8 cellular contexts compared by ENCODE assay signal in genomic region chr7:118185163-118185860, GRCh38. TPM values are rescaled to one million over a fixed set of nuclear protein-coding genes. Genes with fewer than 3 reads are reported as not detected.
DNase-seq lines count a peak whose midpoint lies in the region; ATAC-seq and TF ChIP-seq lines count a peak whose summit lies in the region.

No MANE protein-coding gene starts in this region.

- intact Hi-C loops in breast epithelium (cut with DNase I; ENCODE audit: low total_unique reads) = no loop called here
- intact Hi-C loops in naive thymus-derived CD4-positive, alpha-beta T cell (cut with micrococcal nuclease) = no loop called here

- H3K4me1 Mint-ChIP-seq in naive thymus-derived CD4-positive, alpha-beta T cell = peaks cover 20 to 65% (median 57%) of the 10 kb centered on the region in 7 donors

- POLR2A ChIA-PET in naive thymus-derived CD4-positive, alpha-beta T cell (lab: Charles Lee) = no interaction called here

- peak overlapping the region; percentile 94 to 99 (median 97) for H3K9ac ChIP-seq in BLaER1 treated with 17β-estradiol and CSF1 and Interleukin-3, amounts not matched to agents 10 nM and 100 nM

- no peaks in the 10 kb centered on the region for H3K27me3 ChIP-seq in BLaER1 treated with 17β-estradiol and CSF1 and Interleukin-3, amounts not matched to agents 10 nM and 100 nM
- H3K27me3 ChIP-seq in breast epithelium = no peaks in the 10 kb centered on the region
- no peaks in the 10 kb centered on the region for H3K27me3 ChIP-seq in naive thymus-derived CD4-positive, alpha-beta T cell (ENCODE audit: control insufficient read depth in 2 of 2, insufficient read depth in 2 of 2, low read length in 2 of 2)

- peak overlapping the region; percentile 92 to 99 (median 98) for H3K4me3 Mint-ChIP-seq in naive thymus-derived CD4-positive, alpha-beta T cell

- peaks cover 34 to 53% (median 40%) of the 10 kb centered on the region in 11 experiments for H3K36me3 ChIP-seq in BLaER1 treated with 17β-estradiol and CSF1 and Interleukin-3, amounts not matched to agents 10 nM and 100 nM
- no peaks in the 10 kb centered on the region for H3K36me3 ChIP-seq in breast epithelium
- peaks cover 0 to 9% (median 5%) of the 10 kb centered on the region in 3 experiments for H3K36me3 ChIP-seq in naive thymus-derived CD4-positive, alpha-beta T cell (ENCODE audit: control insufficient read depth in 2 of 3, insufficient read depth in 3 of 3, low read length in 3 of 3)

- peak overlapping the region in 7 of 9 donors; percentile 53 to 100 (median 63) for H3K27ac Mint-ChIP-seq in naive thymus-derived CD4-positive, alpha-beta T cell

- DNase-seq in Jurkat, Clone E6-1 (ENCODE audit: low read depth, low spot score) = no peak
- DNase-seq in breast epithelium (ENCODE audit: low spot score in 2 of 2) (no peak), caudate nucleus (lab: John Stamatoyannopoulos, UW) (no peak), NCI-H526 (lab: John Stamatoyannopoulos, UW) (no peak), AG08395 (ENCODE audit: low spot score) (no peak)
- DNase-seq in naive thymus-derived CD4-positive, alpha-beta T cell = no peak
- no peak for DNase-seq in stimulated activated CD4-positive, alpha-beta T cell treated with anti-CD3 and anti-CD28 coated beads, Interleukin-12 subunit alpha, Interleukin-12 subunit beta, amount 100 ng/mL, for 4 hours

- CTCF ChIA-PET in naive thymus-derived CD4-positive, alpha-beta T cell (lab: Charles Lee) = interaction anchor here (1.3 to 1.7 kb wide), 2 partner anchors 14 to 33 kb away, joined by 3 to 4 read pairs; no protein-coding TSS in a partner anchor

- H3K4me1 ChIP-seq in BLaER1 treated with 17β-estradiol and CSF1 and Interleukin-3, amounts not matched to agents 10 nM and 100 nM = peaks cover 18 to 39% (median 28%) of the 10 kb centered on the region in 10 experiments
- peaks cover 0 to 7% of the 10 kb centered on the region in 2 donors for H3K4me1 ChIP-seq in breast epithelium
- H3K4me1 ChIP-seq in naive thymus-derived CD4-positive, alpha-beta T cell (ENCODE audit: control insufficient read depth in 2 of 2, insufficient read depth in 2 of 2, low read length in 2 of 2) = peaks cover 21 to 31% of the 10 kb centered on the region in 2 donors

- peak overlapping the region; percentile 70 to 92 (median 82) for H3K4me3 ChIP-seq in BLaER1 treated with 17β-estradiol and CSF1 and Interleukin-3, amounts not matched to agents 10 nM and 100 nM
- H3K4me3 ChIP-seq in Jurkat, Clone E6-1 (ENCODE audit: low read length) = peak overlapping the region; percentile 70
- H3K4me3 ChIP-seq in breast epithelium = peak overlapping the region; percentile 77 to 92 (median 84)
- peak overlapping the region; percentile 77 for H3K4me3 ChIP-seq in naive thymus-derived CD4-positive, alpha-beta T cell (ENCODE audit: low read length)

- peaks cover 8 to 39% (median 24%) of the 10 kb centered on the region in 11 experiments; a peak in 14 of 22 replicates for H4K20me1 ChIP-seq in BLaER1 treated with 17β-estradiol and CSF1 and Interleukin-3, amounts not matched to agents 10 nM and 100 nM

- TF ChIP-seq CTCF in breast epithelium (IDR thresholded peaks at IDR 0.05) = no peak

- peaks cover 0 to 3% (median 0%) of the 10 kb centered on the region in 5 donors for H3K27me3 Mint-ChIP-seq in naive thymus-derived CD4-positive, alpha-beta T cell

- TF ChIP-seq POLR2A in breast epithelium (IDR thresholded peaks at IDR 0.05) = no peak

- H3K9me3 Mint-ChIP-seq in naive thymus-derived CD4-positive, alpha-beta T cell = peaks cover 0 to 5% (median 0%) of the 10 kb centered on the region in 11 donors

- H3K9me3 ChIP-seq in BLaER1 treated with 17β-estradiol and CSF1 and Interleukin-3, amounts not matched to agents 10 nM and 100 nM (replicated peaks in 1 of 11) = no peaks in the 10 kb centered on the region
- no peaks in the 10 kb centered on the region for H3K9me3 ChIP-seq in breast epithelium
- H3K9me3 ChIP-seq in naive thymus-derived CD4-positive, alpha-beta T cell (ENCODE audit: control insufficient read depth in 2 of 3, low read length in 3 of 3) = no peaks in the 10 kb centered on the region

- H3K27ac ChIP-seq in BLaER1 treated with 17β-estradiol and CSF1 and Interleukin-3, amounts not matched to agents 10 nM and 100 nM = peak overlapping the region; percentile 96 to 99 (median 97); a peak in 19 of 22 replicates
- no peak overlapping the region for H3K27ac ChIP-seq in breast epithelium
- peak overlapping the region; percentile 94 for H3K27ac ChIP-seq in naive thymus-derived CD4-positive, alpha-beta T cell (ENCODE audit: low read depth, low read length)
- no peak overlapping the region for H3K27ac ChIP-seq in caudate nucleus (ENCODE audit: low read depth, low read length)

- H3K4me2 ChIP-seq in BLaER1 treated with 17β-estradiol and CSF1 and Interleukin-3, amounts not matched to agents 10 nM and 100 nM = peak overlapping the region; percentile 74 to 97 (median 85)

- peaks cover 4 to 16% (median 7%) of the 10 kb centered on the region in 5 donors for H3K36me3 Mint-ChIP-seq in naive thymus-derived CD4-positive, alpha-beta T cell

- no peak for ATAC-seq in naive thymus-derived CD4-positive, alpha-beta T cell

RNA-seq across cellular contexts. Expression of gene LSM8, which starts 1.3 kb away (rescaled TPM):
- polyA plus RNA-seq in Jurkat, Clone E6-1 (2012; ENCODE audit: insufficient read depth, insufficient read length) = 142 TPM
- 10 to 100 TPM; 34.7 to 52.3 (median 49.9) TPM for total RNA-seq in breast epithelium
- 10 to 100 TPM; 33.5 to 65.8 (median 50.3) TPM for total RNA-seq in naive thymus-derived CD4-positive, alpha-beta T cell
- 10 to 100 TPM; 29.8 to 43.9 TPM for polyA plus RNA-seq in naive thymus-derived CD4-positive, alpha-beta T cell

RNA-seq across cellular contexts. Expression of gene ANKRD7, which starts 39.2 kb away (rescaled TPM):
- 2.7 TPM for polyA plus RNA-seq in Jurkat, Clone E6-1 (2012; ENCODE audit: insufficient read depth, insufficient read length)
- under 1 TPM in 2 of 3 donors, not detected in 1; 0.32 to 0.73 TPM for total RNA-seq in breast epithelium
- total RNA-seq in naive thymus-derived CD4-positive, alpha-beta T cell = not detected
- 1 to 10 TPM in 1 of 2 donors, not detected in 1; 1.2 TPM for polyA plus RNA-seq in naive thymus-derived CD4-positive, alpha-beta T cell

Comparison
In these comparisons a context has a peak if more than half of its experiments do, and no peak if none do; other contexts are left out.
1. H3K27ac ChIP-seq: peak in BLaER1 treated with 17β-estradiol and CSF1 and Interleukin-3, amounts not matched to agents 10 nM and 100 nM (11 of 11) and naive thymus-derived CD4-positive, alpha-beta T cell (single experiment); none in breast epithelium (0 of 2) and caudate nucleus (single experiment).
2. Peak in every context shown above with its lines, with median percentiles within 50 percentile points of each other: H3K4me3 ChIP-seq.